7 cellular contexts compared by ENCODE assay signal in genomic region chr15:99492275-99492674, GRCh38.
"Had no signal": no experiment of that assay in that cellular context is flagged by ENCODE, and none has a peak within 500 bp of the region (broad histone marks: within the 10 kb centered on the region; RNA-seq: fewer than 3 reads in every experiment).

No MANE protein-coding gene starts in this region.

- H3K27ac Mint-ChIP-seq: H9, IgD-negative memory B cell had no signal

- H3K36me3 Mint-ChIP-seq: IgD-negative memory B cell had no signal

- H3K27me3 Mint-ChIP-seq: IgD-negative memory B cell had no signal

- DNase-seq: GM23248, GOT3, H9, HCEC 1CT, KBM-7 had no signal

- H3K9me3 Mint-ChIP-seq: H9, IgD-negative memory B cell had no signal

- H3K4me3 Mint-ChIP-seq: H9, IgD-negative memory B cell had no signal

- ATAC-seq: HepG2 had no signal
